Comparison of ENCODE assay signal across 1 cellular context in the genomic region with DNA sequence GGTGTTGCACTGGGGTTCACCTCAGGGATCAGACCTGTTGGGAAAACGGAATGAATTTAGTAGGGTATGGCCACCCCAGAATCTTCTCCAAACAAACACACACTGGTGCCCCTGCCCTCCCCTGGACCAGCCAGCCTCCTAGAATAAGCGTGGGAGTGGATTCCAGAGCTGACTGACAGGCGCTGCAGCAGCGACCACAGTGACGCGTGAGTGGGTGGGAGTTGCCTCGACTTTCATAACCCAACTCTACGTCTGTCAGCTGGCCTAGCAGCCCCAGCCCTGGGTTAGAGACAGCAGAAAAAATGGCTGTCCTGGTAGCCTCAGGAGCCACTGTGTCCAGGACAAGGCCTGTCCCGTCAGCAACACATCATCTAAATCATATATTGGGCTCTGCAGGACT.
TF ChIP-seq lines count a peak whose summit lies in the region.

No MANE protein-coding gene starts in this region.

TF ChIP-seq in IMR-90, 13 proteins besides CTCF, POLR2A, EP300 and RAD21:
- TF ChIP-seq, protein P1, sequence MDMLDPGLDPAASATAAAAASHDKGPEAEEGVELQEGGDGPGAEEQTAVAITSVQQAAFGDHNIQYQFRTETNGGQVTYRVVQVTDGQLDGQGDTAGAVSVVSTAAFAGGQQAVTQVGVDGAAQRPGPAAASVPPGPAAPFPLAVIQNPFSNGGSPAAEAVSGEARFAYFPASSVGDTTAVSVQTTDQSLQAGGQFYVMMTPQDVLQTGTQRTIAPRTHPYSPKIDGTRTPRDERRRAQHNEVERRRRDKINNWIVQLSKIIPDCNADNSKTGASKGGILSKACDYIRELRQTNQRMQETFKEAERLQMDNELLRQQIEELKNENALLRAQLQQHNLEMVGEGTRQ (IDR thresholded peaks at IDR 0.05; ENCODE audit: low read depth, low read length): no peak
- 0 out of 2 replicates have a peak, but pooled peaks have one; percentile 23 for TF ChIP-seq CEBPB (IDR thresholded peaks at IDR 0.05; ENCODE audit: low read depth, low read length)
- TF ChIP-seq, protein P2, sequence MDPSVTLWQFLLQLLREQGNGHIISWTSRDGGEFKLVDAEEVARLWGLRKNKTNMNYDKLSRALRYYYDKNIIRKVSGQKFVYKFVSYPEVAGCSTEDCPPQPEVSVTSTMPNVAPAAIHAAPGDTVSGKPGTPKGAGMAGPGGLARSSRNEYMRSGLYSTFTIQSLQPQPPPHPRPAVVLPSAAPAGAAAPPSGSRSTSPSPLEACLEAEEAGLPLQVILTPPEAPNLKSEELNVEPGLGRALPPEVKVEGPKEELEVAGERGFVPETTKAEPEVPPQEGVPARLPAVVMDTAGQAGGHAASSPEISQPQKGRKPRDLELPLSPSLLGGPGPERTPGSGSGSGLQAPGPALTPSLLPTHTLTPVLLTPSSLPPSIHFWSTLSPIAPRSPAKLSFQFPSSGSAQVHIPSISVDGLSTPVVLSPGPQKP (IDR thresholded peaks at IDR 0.05; ENCODE audit: borderline replicate concordance, low read depth, low read length): no peak
